ENCODE assay signal across 7 cellular contexts in genomic region chr2:54396798-54397197, GRCh38.
"Had no signal": no experiment of that assay in that cellular context is flagged by ENCODE, and none has a peak within 500 bp of the region (broad histone marks: within the 10 kb centered on the region; RNA-seq: fewer than 3 reads in every experiment).

No MANE protein-coding gene starts in this region.

- H3K9ac ChIP-seq: GM23248 had no signal

- H3K4me1 ChIP-seq: HAP-1 had no signal

- H2AFZ ChIP-seq: GM23248 had no signal

- DNase-seq: GOT3, H7, KG1 had no signal

- H3K4me3 ChIP-seq: GM23248, HAP-1 had no signal

- H3K27ac ChIP-seq: GM23248, HL-60 had no signal

- ATAC-seq: HCT116 had no signal

- H3K36me3 ChIP-seq: HAP-1 had no signal

- H3K9me3 ChIP-seq: HAP-1 had no signal
